Comparison of ENCODE assay signal across 15 cellular contexts in the genomic region with DNA sequence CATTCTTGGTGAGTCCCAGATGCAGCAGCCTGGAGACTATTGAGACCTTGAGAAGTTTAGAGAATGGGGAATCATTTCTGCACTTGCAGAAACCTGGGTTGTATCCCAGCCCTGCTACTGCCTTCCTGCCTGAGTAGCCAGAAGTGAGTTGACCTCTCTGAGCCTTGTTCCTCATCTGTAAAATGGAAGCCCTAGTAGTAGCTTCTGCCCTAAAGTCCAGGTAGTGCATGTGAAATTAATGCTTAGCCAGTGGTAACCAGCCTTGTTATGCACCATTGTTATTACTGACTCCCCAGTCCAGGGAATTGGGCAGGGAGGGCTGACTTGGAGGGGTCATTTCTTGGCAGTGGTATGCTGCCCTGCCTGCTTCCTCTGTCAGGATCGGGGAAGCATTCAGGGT.
"Had no signal": no experiment of that assay in that cellular context is flagged by ENCODE, and none has a peak within 500 bp of the region (broad histone marks: within the 10 kb centered on the region; RNA-seq: fewer than 3 reads in every experiment).

No MANE protein-coding gene starts in this region.

- H3K27ac ChIP-seq: breast epithelium, esophagus muscularis mucosa, thoracic aorta, upper lobe of right lung had no signal

- DNase-seq: activated CD4-positive, alpha-beta T cell treated with anti-CD3 and anti-CD28 coated beads, Interleukin-2, amount 10 ng/mL, durations not matched to agents 24 days and 14 days; activated CD8-positive, alpha-beta T cell treated with anti-CD3 and anti-CD28 coated beads for 36 hours; activated naive CD4-positive, alpha-beta T cell treated with anti-CD3 and anti-CD28 coated beads, Interleukin-2, amount 10 ng/mL, durations not matched to agents 7 days and 5 days; activated naive CD8-positive, alpha-beta T cell treated with anti-CD3 and anti-CD28 coated beads, Interleukin-2, amount 50 U/mL, for 24 hours; activated T-cell treated with anti-CD3 and anti-CD28 coated beads, Interleukin-2, amount 50 U/mL, for 24 hours; aorta; cortex of kidney; mesenchymal stem cell; naive thymus-derived CD4-positive, alpha-beta T cell; stimulated activated naive B cell treated with anti-CD40 and anti-IgM and Interleukin-4, amounts not matched to agents 10 μg/mL and 1 μg/mL and 100 μg/mL, for 72 hours; T1000; upper lobe of right lung had no signal

- H3K4me3 ChIP-seq: breast epithelium, esophagus muscularis mucosa, thoracic aorta, upper lobe of right lung had no signal

- H3K36me3 ChIP-seq: breast epithelium, thoracic aorta had no signal

- H3K27me3 ChIP-seq: breast epithelium, esophagus muscularis mucosa, upper lobe of right lung had no signal

- ATAC-seq: activated CD8-positive, alpha-beta T cell treated with anti-CD3 and anti-CD28 coated beads for 36 hours; activated naive CD8-positive, alpha-beta T cell treated with anti-CD3 and anti-CD28 coated beads, Interleukin-2, amount 50 U/mL, for 24 hours; naive thymus-derived CD4-positive, alpha-beta T cell; stimulated activated naive B cell treated with anti-CD40 and anti-IgM and Interleukin-4, amounts not matched to agents 10 μg/mL and 1 μg/mL and 100 μg/mL, for 72 hours; upper lobe of right lung had no signal

- H3K9me3 ChIP-seq: breast epithelium, esophagus muscularis mucosa, thoracic aorta, upper lobe of right lung had no signal
